ENCODE assay signal across 20 cellular contexts in genomic region chr21:43882952-43883492, GRCh38. TPM values are rescaled to one million over a fixed set of nuclear protein-coding genes. Genes with fewer than 3 reads are reported as not detected.
DNase-seq lines count a peak whose midpoint lies in the region; ATAC-seq and TF ChIP-seq lines count a peak whose summit lies in the region.
"Had no signal": no experiment of that assay in that cellular context is flagged by ENCODE, and none has a peak within 500 bp of the region (broad histone marks: within the 10 kb centered on the region; RNA-seq: fewer than 3 reads in every experiment).

No MANE protein-coding gene starts in this region.

- peaks cover 9 to 10% of the 10 kb centered on the region in 2 donors for H3K4me1 ChIP-seq in neuronal stem cell (ENCODE audit: control insufficient read depth in 2 of 2, insufficient read depth in 1 of 2, low read depth in 1 of 2, low read length in 2 of 2)

- H3K18ac ChIP-seq in neuronal stem cell (ENCODE audit: low read length): peak overlapping the region; percentile 69

- DNase-seq in stimulated activated naive CD8-positive, alpha-beta T cell treated with anti-CD3 and anti-CD28 coated beads, Interleukin-15, amount 100 ng/mL, for 72 hours: no peak
- DNase-seq in stimulated activated naive CD8-positive, alpha-beta T cell treated with anti-CD3 and anti-CD28 coated beads, Interleukin-15, Interleukin-2, amounts not matched to agents 100 U/mL and 50 U/mL, for 24 hours: no peak
- no peak for DNase-seq in activated T-helper 2 cell treated with anti-CD3 and anti-CD28 coated beads, Interferon-gamma antibody, Interleukin-2, Interleukin-4, amounts not matched to agents 10 μg/mL and 5 μg/mL and 100 μg/mL, durations not matched to agents 14 hours and 24 hours and 36 hours (ENCODE audit: low spot score)
- DNase-seq in neuronal stem cell (ENCODE audit: low spot score) (no peak), NCI-H1417 treated with DMSO at 0.1 percent for 48 hours (lab: John Stamatoyannopoulos, UW) (no peak), coronary artery (ENCODE audit: low spot score) (no peak), NOMO-1 treated with DMSO at 0.1 percent for 48 hours (lab: John Stamatoyannopoulos, UW; ENCODE audit: unreplicated experiment) (no peak)
- DNase-seq: brain microvascular endothelial cell; foreskin melanocyte; HFFc6; left colon; NCI-H2081 treated with DMSO at 0.1 percent for 48 hours; OCI-M1; Right ventricle myocardium superior; stimulated activated CD4-positive, alpha-beta T cell treated with anti-CD3 and anti-CD28 coated beads, Interleukin-2, amount 100 ng/mL, for 48 hours; stimulated activated naive CD4-positive, alpha-beta T cell; T1000 had no signal

- H3K9me3 Mint-ChIP-seq in stimulated activated naive CD8-positive, alpha-beta T cell treated with anti-CD3 and anti-CD28 coated beads, Interleukin-15, amount 100 ng/mL, for 72 hours: no peaks in the 10 kb centered on the region
- no peaks in the 10 kb centered on the region for H3K9me3 Mint-ChIP-seq in activated T-helper 2 cell treated with anti-CD3 and anti-CD28 coated beads, Interferon-gamma antibody, Interleukin-2, Interleukin-4, amounts not matched to agents 10 μg/mL and 5 μg/mL and 100 μg/mL, durations not matched to agents 14 hours and 24 hours and 36 hours
- H3K9me3 Mint-ChIP-seq: HFFc6 had no signal

- H3K9me3 ChIP-seq in neuronal stem cell (replicated peaks in 1 of 2; ENCODE audit: control insufficient read depth in 2 of 2, insufficient read depth in 1 of 2, low read depth in 1 of 2, low read length in 2 of 2): no peaks in the 10 kb centered on the region
- H3K9me3 ChIP-seq: esophagus muscularis mucosa, ovary had no signal

- H3K27me3 Mint-ChIP-seq in stimulated activated naive CD8-positive, alpha-beta T cell treated with anti-CD3 and anti-CD28 coated beads, Interleukin-15, amount 100 ng/mL, for 72 hours: no peaks in the 10 kb centered on the region
- no peaks in the 10 kb centered on the region for H3K27me3 Mint-ChIP-seq in activated T-helper 2 cell treated with anti-CD3 and anti-CD28 coated beads, Interferon-gamma antibody, Interleukin-2, Interleukin-4, amounts not matched to agents 10 μg/mL and 5 μg/mL and 100 μg/mL, durations not matched to agents 14 hours and 24 hours and 36 hours (ENCODE audit: low read depth)
- H3K27me3 Mint-ChIP-seq: naive thymus-derived CD8-positive, alpha-beta T cell had no signal

- H2BK120ac ChIP-seq in neuronal stem cell (ENCODE audit: low read depth, low read length): peak overlapping the region; percentile 16

- peaks cover 0 to 5% of the 10 kb centered on the region in 2 donors for H3K36me3 ChIP-seq in neuronal stem cell (replicated peaks in 1 of 2; ENCODE audit: control insufficient read depth in 2 of 2, insufficient read depth in 2 of 2, low read length in 2 of 2)
- H3K36me3 ChIP-seq: brain microvascular endothelial cell, ovary had no signal

- no peak overlapping the region for H3K4me2 ChIP-seq in neuronal stem cell (ENCODE audit: insufficient read depth, low read length, poor library complexity, severe bottlenecking)

- peaks cover 41% of the 10 kb centered on the region for H3K36me3 Mint-ChIP-seq in activated T-helper 2 cell treated with anti-CD3 and anti-CD28 coated beads, Interferon-gamma antibody, Interleukin-2, Interleukin-4, amounts not matched to agents 10 μg/mL and 5 μg/mL and 100 μg/mL, durations not matched to agents 14 hours and 24 hours and 36 hours (ENCODE audit: low read depth)

- no CpG with 5 or more reads among the region's 11 CpGs for WGBS in neuronal stem cell (ENCODE audit: extremely low coverage in 2 of 2, insufficient read length in 2 of 2, insufficient replicate concordance in 1 of 2), 2 donors

- no peak overlapping the region for H4K91ac ChIP-seq in neuronal stem cell (ENCODE audit: low read depth, low read length, poor library complexity)

- H3K79me1 ChIP-seq in neuronal stem cell (ENCODE audit: low read depth, low read length): no peaks in the 10 kb centered on the region

- no peaks in the 10 kb centered on the region for H3K27me3 ChIP-seq in neuronal stem cell (ENCODE audit: control insufficient read depth in 3 of 3, insufficient read depth in 3 of 3, low read depth in 1 of 3, low read length in 3 of 3)
- H3K27me3 ChIP-seq: brain microvascular endothelial cell, esophagus muscularis mucosa, ovary had no signal

- H3K23ac ChIP-seq in neuronal stem cell (ENCODE audit: low read depth, low read length, poor library complexity): peak overlapping the region; percentile 56

- no peak overlapping the region for H4K8ac ChIP-seq in neuronal stem cell (ENCODE audit: low read depth, low read length)

- H3K14ac ChIP-seq in neuronal stem cell (ENCODE audit: low read length): no peak overlapping the region

- H3K9ac ChIP-seq in neuronal stem cell (ENCODE audit: low read depth, low read length, poor library complexity): no peak overlapping the region

- no peak for ATAC-seq in stimulated activated naive CD8-positive, alpha-beta T cell treated with anti-CD3 and anti-CD28 coated beads, Interleukin-15, amount 100 ng/mL, for 72 hours
- ATAC-seq in stimulated activated naive CD8-positive, alpha-beta T cell treated with anti-CD3 and anti-CD28 coated beads, Interleukin-15, Interleukin-2, amounts not matched to agents 100 U/mL and 50 U/mL, for 24 hours: no peak
- ATAC-seq: naive thymus-derived CD8-positive, alpha-beta T cell had no signal

- H2AK5ac ChIP-seq in neuronal stem cell (ENCODE audit: low read depth, low read length): peak overlapping the region; percentile 16

- no peak for TF ChIP-seq CTCF in coronary artery (IDR thresholded peaks at IDR 0.05)

- H3K4me1 Mint-ChIP-seq in stimulated activated naive CD8-positive, alpha-beta T cell treated with anti-CD3 and anti-CD28 coated beads, Interleukin-15, amount 100 ng/mL, for 72 hours: peaks cover 89% of the 10 kb centered on the region
- H3K4me1 Mint-ChIP-seq in activated T-helper 2 cell treated with anti-CD3 and anti-CD28 coated beads, Interferon-gamma antibody, Interleukin-2, Interleukin-4, amounts not matched to agents 10 μg/mL and 5 μg/mL and 100 μg/mL, durations not matched to agents 14 hours and 24 hours and 36 hours (ENCODE audit: low read depth): peaks cover 65% of the 10 kb centered on the region

- H3K4me3 ChIP-seq in neuronal stem cell (ENCODE audit: low read length in 2 of 2) (no peak overlapping the region), coronary artery (no peak overlapping the region)
- H3K4me3 ChIP-seq: esophagus muscularis mucosa, ovary had no signal

- H2BK12ac ChIP-seq in neuronal stem cell (ENCODE audit: low read length): no peak overlapping the region

- H3K4ac ChIP-seq in neuronal stem cell (ENCODE audit: low read length): no peak overlapping the region

- H2BK5ac ChIP-seq in neuronal stem cell (ENCODE audit: low read length): no peak overlapping the region

- H3K27ac ChIP-seq in neuronal stem cell (replicated peaks; ENCODE audit: low read length): no peak overlapping the region
- H3K27ac ChIP-seq in coronary artery: no peak overlapping the region
- H3K27ac ChIP-seq: brain microvascular endothelial cell, esophagus muscularis mucosa, ovary had no signal

- H2BK15ac ChIP-seq in neuronal stem cell (ENCODE audit: low read length): peak overlapping the region; percentile 62

- no peak overlapping the region for H2AFZ ChIP-seq in neuronal stem cell (ENCODE audit: low read length)

- H3K4me3 Mint-ChIP-seq in stimulated activated naive CD8-positive, alpha-beta T cell treated with anti-CD3 and anti-CD28 coated beads, Interleukin-15, amount 100 ng/mL, for 72 hours: peak overlapping the region in 1 of 2 donors; percentile 68
- no peak overlapping the region for H3K4me3 Mint-ChIP-seq in activated T-helper 2 cell treated with anti-CD3 and anti-CD28 coated beads, Interferon-gamma antibody, Interleukin-2, Interleukin-4, amounts not matched to agents 10 μg/mL and 5 μg/mL and 100 μg/mL, durations not matched to agents 14 hours and 24 hours and 36 hours (ENCODE audit: low read depth)
- H3K4me3 Mint-ChIP-seq: HFFc6 had no signal

- intact Hi-C loops in activated T-helper 2 cell treated with anti-CD3 and anti-CD28 coated beads, Interferon-gamma antibody, Interleukin-2, Interleukin-4, amounts not matched to agents 10 μg/mL and 5 μg/mL and 100 μg/mL, durations not matched to agents 14 hours and 24 hours and 36 hours (cut with micrococcal nuclease): loop anchor here (5.0 kb wide), 1 partner anchor 34 kb away; no protein-coding TSS in a partner anchor

- peak overlapping the region; percentile 42 to 59 for H3K27ac Mint-ChIP-seq in stimulated activated naive CD8-positive, alpha-beta T cell treated with anti-CD3 and anti-CD28 coated beads, Interleukin-15, amount 100 ng/mL, for 72 hours
- peak overlapping the region; percentile 28 for H3K27ac Mint-ChIP-seq in activated T-helper 2 cell treated with anti-CD3 and anti-CD28 coated beads, Interferon-gamma antibody, Interleukin-2, Interleukin-4, amounts not matched to agents 10 μg/mL and 5 μg/mL and 100 μg/mL, durations not matched to agents 14 hours and 24 hours and 36 hours
- H3K27ac Mint-ChIP-seq: HFFc6 had no signal

RNA-seq across cellular contexts. Expression of gene AGPAT3, which starts 18.0 kb away (rescaled TPM):
- total RNA-seq in activated T-helper 2 cell treated with anti-CD3 and anti-CD28 coated beads, Interferon-gamma antibody, Interleukin-2, Interleukin-4, amounts not matched to agents 10 μg/mL and 5 μg/mL and 100 μg/mL, durations not matched to agents 14 hours and 24 hours and 36 hours: 126 and 134 TPM in 2 replicates
- 7.7 TPM for polyA plus RNA-seq in neuronal stem cell (2013, experiment 1 of 2)
- polyA plus RNA-seq in neuronal stem cell (2013, experiment 2 of 2): 7.4 TPM
